Comparison of ENCODE assay signal across 15 cellular contexts in the genomic region with DNA sequence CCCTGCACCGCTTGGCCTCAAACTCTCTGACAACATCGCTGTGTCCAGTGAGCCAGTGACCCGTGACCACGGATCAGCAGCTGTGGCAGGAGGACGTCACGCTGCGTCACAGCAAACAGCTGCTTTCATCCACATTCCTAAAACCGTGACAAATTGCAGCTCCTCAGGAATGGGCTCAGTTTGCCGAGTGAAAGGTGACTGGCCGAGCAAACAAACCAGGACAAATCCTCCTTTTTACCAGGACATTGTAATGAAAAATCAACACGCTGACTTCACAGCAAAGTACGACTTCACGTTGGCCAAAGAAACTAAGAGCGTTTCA. TPM values are rescaled to one million over a fixed set of nuclear protein-coding genes. Genes with fewer than 3 reads are reported as not detected.
DNase-seq lines count a peak whose midpoint lies in the region; ATAC-seq and TF ChIP-seq lines count a peak whose summit lies in the region.
"Had no signal": no experiment of that assay in that cellular context is flagged by ENCODE, and none has a peak within 500 bp of the region (broad histone marks: within the 10 kb centered on the region; RNA-seq: fewer than 3 reads in every experiment).

No MANE protein-coding gene starts in this region.

- CTCF ChIA-PET in CD8-positive, alpha-beta memory T cell (lab: Charles Lee) = no interaction called here

- no peak overlapping the region for H3K23ac ChIP-seq in H9 (ENCODE audit: insufficient read length, low read depth, low read length)

- no peak overlapping the region for H2BK12ac ChIP-seq in H9 (ENCODE audit: insufficient read length, low read depth, low read length)

- H3K14ac ChIP-seq in H9 (ENCODE audit: insufficient read depth, low read length) = peak overlapping the region; percentile 7; the same call in 1 of the 2 replicates

- peaks cover 2% of the 10 kb centered on the region for H4K20me1 ChIP-seq in H9 (ENCODE audit: control insufficient read depth, insufficient read depth, insufficient read length)

- DNase-seq in H9 = no peak
- peak; percentile 61 for DNase-seq in kidney epithelial cell (ENCODE audit: low read depth)
- DNase-seq in psoas muscle = peak; percentile 50 to 82
- DNase-seq in CD8-positive, alpha-beta memory T cell = no peak
- DNase-seq in GM13976 (ENCODE audit: low spot score) = no peak
- DNase-seq in GM20000 (ENCODE audit: low spot score) = no peak
- DNase-seq: activated CD8-positive, alpha-beta T cell treated with anti-CD3 and anti-CD28 coated beads, Interleukin-2, amount 10 ng/mL, durations not matched to agents 7 days and 5 days; cerebellar nuclear complex; GF-D8; GOT3; Peyer's patch had no signal

- H3K27ac ChIP-seq in H9 (ENCODE audit: insufficient read length, low read depth, low read length) (no peak overlapping the region), VCaP (peak overlapping the region; percentile 96), psoas muscle (no peak overlapping the region)
- no peak overlapping the region for H3K27ac ChIP-seq in CD8-positive, alpha-beta memory T cell (ENCODE audit: low read depth, low read length)
- H3K27ac ChIP-seq: esophagus muscularis mucosa had no signal

- TF ChIP-seq CTCF in H9 (conservative IDR thresholded peaks at IDR 0.05) = no peak
- no peak for TF ChIP-seq CTCF in VCaP (conservative IDR thresholded peaks at IDR 0.05)
- TF ChIP-seq CTCF in kidney epithelial cell (IDR thresholded peaks at IDR 0.05; ENCODE audit: insufficient read depth, low read length, poor library complexity, severe bottlenecking) = no peak
- no peak for TF ChIP-seq CTCF in psoas muscle (IDR thresholded peaks at IDR 0.05)
- TF ChIP-seq CTCF in GM13976 (IDR thresholded peaks at IDR 0.05; ENCODE audit: borderline replicate concordance, control extremely low read depth, extremely low read depth, insufficient read depth, missing control alignments) = no peak
- no peak for TF ChIP-seq CTCF in GM20000 (IDR thresholded peaks at IDR 0.05; ENCODE audit: extremely low read depth, missing control alignments)

- no peak overlapping the region for H2AFZ ChIP-seq in H9 (ENCODE audit: low read length)

- no peak overlapping the region for H2AK5ac ChIP-seq in H9 (ENCODE audit: insufficient read length, low read length)

- intact Hi-C loops in psoas muscle (cut with DNase I) = no loop called here

- no peak overlapping the region for H4K91ac ChIP-seq in H9 (ENCODE audit: insufficient read length, low read depth, low read length)

- no peak overlapping the region for H2BK120ac ChIP-seq in H9 (ENCODE audit: low read depth, low read length, poor library complexity, severe bottlenecking)

- H3K4me1 ChIP-seq in H9 (ENCODE audit: insufficient read depth, low read length) (peaks cover 4% of the 10 kb centered on the region; the same call in 1 of the 2 replicates), psoas muscle (peaks cover 3% of the 10 kb centered on the region)
- H3K4me1 ChIP-seq in CD8-positive, alpha-beta memory T cell (ENCODE audit: insufficient read depth, low read length) = no peaks in the 10 kb centered on the region
- H3K4me1 ChIP-seq: Peyer's patch had no signal

- no peak overlapping the region for H4K5ac ChIP-seq in H9 (ENCODE audit: insufficient read length, low read depth, low read length)

- H3K4me3 ChIP-seq in kidney epithelial cell (ENCODE audit: low read depth, low read length) (no peak overlapping the region), psoas muscle (no peak overlapping the region)
- no peak overlapping the region for H3K4me3 ChIP-seq in CD8-positive, alpha-beta memory T cell (ENCODE audit: low read length)
- H3K4me3 ChIP-seq: esophagus muscularis mucosa, Peyer's patch had no signal

- H3K79me1 ChIP-seq in H9 (ENCODE audit: insufficient read depth, low read depth, low read length, poor library complexity, severe bottlenecking) = no peaks in the 10 kb centered on the region

- no peak overlapping the region for H3K4me3 Mint-ChIP-seq in H9
- no peak overlapping the region for H3K4me3 Mint-ChIP-seq in CD8-positive, alpha-beta memory T cell
- H3K4me3 Mint-ChIP-seq: activated CD8-positive, alpha-beta T cell treated with anti-CD3 and anti-CD28 coated beads, Interleukin-2, amount 10 ng/mL, durations not matched to agents 7 days and 5 days; mesothelial cell of epicardium had no signal

- H3K27me3 ChIP-seq in H9 (ENCODE audit: insufficient read depth, low read length) (no peaks in the 10 kb centered on the region), kidney epithelial cell (ENCODE audit: control insufficient read depth, insufficient read depth, low read length) (no peaks in the 10 kb centered on the region), psoas muscle (ENCODE audit: insufficient read depth in 3 of 3, low read length in 2 of 3) (peaks cover 0 to 9% (median 3%) of the 10 kb centered on the region in 3 donors)
- H3K27me3 ChIP-seq in CD8-positive, alpha-beta memory T cell (ENCODE audit: insufficient read depth, low read length, poor library complexity, severe bottlenecking) = no peaks in the 10 kb centered on the region
- H3K27me3 ChIP-seq: esophagus muscularis mucosa, Peyer's patch had no signal

- no peak overlapping the region for H2BK5ac ChIP-seq in H9 (ENCODE audit: insufficient read length, low read length)

- H2BK20ac ChIP-seq in H9 (ENCODE audit: low read depth, low read length, poor library complexity, severe bottlenecking) = no peak overlapping the region

- ATAC-seq in psoas muscle (peak; percentile 34 to 81 (median 70)), HG03521 (IDR thresholded peaks at IDR 0.05; ENCODE audit: unreplicated experiment) (no peak)
- ATAC-seq: activated CD8-positive, alpha-beta T cell treated with anti-CD3 and anti-CD28 coated beads, Interleukin-2, amount 10 ng/mL, durations not matched to agents 7 days and 5 days had no signal

- POLR2A ChIA-PET in CD8-positive, alpha-beta memory T cell (lab: Charles Lee) = no interaction called here

- peaks cover 4 to 65% (median 24%) of the 10 kb centered on the region in 3 experiments; a peak in 6 of 7 replicates for H3K36me3 Mint-ChIP-seq in H9 (ENCODE audit: insufficient read depth in 1 of 3, low read depth in 3 of 3)
- H3K36me3 Mint-ChIP-seq in CD8-positive, alpha-beta memory T cell = no peaks in the 10 kb centered on the region

- no peak overlapping the region for H2BK15ac ChIP-seq in H9 (ENCODE audit: low read depth, low read length)

- H3K9me3 Mint-ChIP-seq in H9 = no peaks in the 10 kb centered on the region
- H3K9me3 Mint-ChIP-seq in CD8-positive, alpha-beta memory T cell = peaks cover 0 to 3% (median 0%) of the 10 kb centered on the region in 5 donors
- H3K9me3 Mint-ChIP-seq: mesothelial cell of epicardium had no signal

- in situ Hi-C loops in GM13976 (cut with MboI; ENCODE audit: low sequenced_read_pairs, unreplicated experiment) = no loop called here

- H3K27me3 Mint-ChIP-seq in H9 (ENCODE audit: low read depth) = no peaks in the 10 kb centered on the region
- no peaks in the 10 kb centered on the region for H3K27me3 Mint-ChIP-seq in CD8-positive, alpha-beta memory T cell

- H3K4me1 Mint-ChIP-seq in H9 = peaks cover 11 to 19% of the 10 kb centered on the region in 2 experiments
- H3K4me1 Mint-ChIP-seq in CD8-positive, alpha-beta memory T cell = no peaks in the 10 kb centered on the region

- H3K4ac ChIP-seq in H9 (ENCODE audit: low read depth, low read length) = no peak overlapping the region

- no peak overlapping the region for H3T11ph ChIP-seq in H9 (ENCODE audit: low read length)

- no CpG with 5 or more reads among the region's 14 CpGs for WGBS in H9 (ENCODE audit: extremely low coverage, insufficient read length, low lambda C conversion rate)
- WGBS in psoas muscle, 3 donors = 25 to 43% (median 30%) methylated on average over 14 of the region's 14 CpGs

- no peak overlapping the region for H3K18ac ChIP-seq in H9 (ENCODE audit: insufficient read length, low read depth, low read length)

- H3K27ac Mint-ChIP-seq in H9 = peak overlapping the region; percentile 10 to 68 (median 56); a peak in 3 of 7 replicates
- no peak overlapping the region for H3K27ac Mint-ChIP-seq in CD8-positive, alpha-beta memory T cell
- H3K27ac Mint-ChIP-seq: activated CD8-positive, alpha-beta T cell treated with anti-CD3 and anti-CD28 coated beads, Interleukin-2, amount 10 ng/mL, durations not matched to agents 7 days and 5 days; mesothelial cell of epicardium had no signal

- H3K79me2 ChIP-seq in H9 (ENCODE audit: insufficient read depth, low read length) = no peaks in the 10 kb centered on the region

- no peak overlapping the region for H4K8ac ChIP-seq in H9 (replicated peaks; ENCODE audit: insufficient read length, low read depth, low read length)

- H3K9me3 ChIP-seq in H9 (ENCODE audit: control insufficient read depth, low read depth, low read length) (no peaks in the 10 kb centered on the region), psoas muscle (no peaks in the 10 kb centered on the region)
- no peaks in the 10 kb centered on the region for H3K9me3 ChIP-seq in CD8-positive, alpha-beta memory T cell (ENCODE audit: low read length)
- H3K9me3 ChIP-seq: esophagus muscularis mucosa, Peyer's patch had no signal

- H3K4me2 ChIP-seq in H9 (ENCODE audit: insufficient read depth, insufficient read length, low read length) = no peak overlapping the region

- peaks cover 3% of the 10 kb centered on the region for H3K36me3 ChIP-seq in kidney epithelial cell (ENCODE audit: control insufficient read depth, insufficient read depth, low read length)
- H3K36me3 ChIP-seq in psoas muscle (ENCODE audit: insufficient read depth in 1 of 2, low read depth in 1 of 2) = no peaks in the 10 kb centered on the region
- H3K36me3 ChIP-seq in CD8-positive, alpha-beta memory T cell (ENCODE audit: insufficient read depth, low read length) = no peaks in the 10 kb centered on the region
- H3K36me3 ChIP-seq: Peyer's patch had no signal

- no peak overlapping the region for H3K56ac ChIP-seq in H9 (ENCODE audit: insufficient read length, low read depth, low read length)

- H3K9ac ChIP-seq in H9 (ENCODE audit: extremely low read depth, insufficient read length, low read length) = no peak overlapping the region

- no peaks in the 10 kb centered on the region for H3K23me2 ChIP-seq in H9 (ENCODE audit: insufficient read length, low read depth, low read length, poor library complexity, severe bottlenecking)

RNA-seq across cellular contexts. Expression of gene PXDN, which starts 57.6 kb away (rescaled TPM):
- total RNA-seq in H9 (2021) (140 and 146 TPM in 2 replicates), kidney epithelial cell (287 and 314 TPM in 2 replicates), psoas muscle (10 to 100 TPM in 3 of 4 donors, 1 to 10 TPM in 1; 8.5 to 15.4 (median 12.6) TPM)
- 1 to 10 TPM; 4.1 to 9.4 (median 4.8) TPM for polyA plus RNA-seq in psoas muscle
- total RNA-seq in CD8-positive, alpha-beta memory T cell = under 1 TPM; 0.39 to 1.00 TPM
- polyA plus RNA-seq in CD8-positive, alpha-beta memory T cell = 3.3 TPM

Comparison
In these comparisons a context has a peak if more than half of its experiments do, and no peak if none do; other contexts are left out.
1. DNase-seq: peak in kidney epithelial cell (single experiment) and psoas muscle (2 of 2); none in H9 (single experiment), CD8-positive, alpha-beta memory T cell (0 of 5), GM13976 (single experiment) and GM20000 (single experiment).
2. H3K27ac Mint-ChIP-seq: peak in H9 (3 of 3); none in CD8-positive, alpha-beta memory T cell (0 of 8).